ENCODE assay signal across 1 cellular context in the genomic region with DNA sequence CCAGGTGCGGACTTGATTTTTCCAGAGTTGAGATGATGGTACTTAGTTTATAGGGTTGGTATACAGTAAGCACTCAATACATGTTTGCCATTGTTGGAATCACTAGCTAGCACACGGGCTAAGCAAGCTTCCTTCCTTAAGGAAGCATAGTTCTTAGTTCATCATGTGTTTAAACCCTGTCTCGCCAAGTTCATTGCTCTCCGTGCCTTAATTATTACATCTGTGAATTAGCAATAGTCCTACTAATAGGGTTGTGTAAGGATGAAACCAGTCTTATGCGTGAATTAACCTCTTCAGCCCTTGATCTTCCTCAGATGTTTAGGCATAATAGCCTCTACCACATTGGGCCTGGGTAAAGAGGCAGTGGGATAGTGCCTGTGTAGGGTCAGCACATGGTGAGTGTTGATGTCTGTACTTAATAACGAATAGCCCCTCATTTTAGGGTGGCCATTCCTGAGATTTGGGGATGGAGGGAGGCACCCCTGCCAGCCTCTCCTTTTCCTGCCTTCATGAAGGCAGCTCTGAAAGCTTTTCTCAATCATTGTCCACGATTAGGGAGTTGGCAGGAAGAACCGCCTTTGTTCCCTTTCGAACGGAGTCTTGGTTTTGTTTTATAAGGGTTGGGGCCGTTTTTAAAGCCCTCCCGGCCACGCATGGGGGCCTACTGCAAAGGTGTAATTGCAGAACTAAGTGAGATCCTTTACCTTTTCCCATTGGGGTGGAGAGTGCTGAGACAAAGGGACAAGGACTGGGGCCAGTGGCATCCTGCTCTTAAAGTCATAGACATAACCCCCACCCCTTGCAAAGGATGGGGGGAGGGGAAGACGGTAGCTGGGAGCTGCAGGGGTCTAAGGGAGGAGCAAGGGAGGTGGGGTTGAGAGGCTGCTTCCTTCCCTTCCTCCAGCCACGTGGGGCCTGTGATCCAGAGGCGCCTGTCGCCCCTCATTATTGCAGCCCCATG.
TF ChIP-seq lines count a peak whose summit lies in the region.

No MANE protein-coding gene starts in this region.

TF ChIP-seq in IMR-90, 13 proteins besides CTCF, POLR2A, EP300 and RAD21:
- TF ChIP-seq RFX5 (IDR thresholded peaks at IDR 0.05; ENCODE audit: low read depth, low read length) (no peak), BHLHE40 (IDR thresholded peaks at IDR 0.05; ENCODE audit: low read depth, low read length) (no peak), SMC3 (IDR thresholded peaks at IDR 0.05; ENCODE audit: low read depth, low read length) (no peak), RCOR1 (IDR thresholded peaks at IDR 0.05; ENCODE audit: insufficient replicate concordance, low read length) (no peak), MXI1 (IDR thresholded peaks at IDR 0.05; ENCODE audit: borderline replicate concordance, low read depth, low read length) (no peak), NFE2L2 (IDR thresholded peaks at IDR 0.05; ENCODE audit: low read depth, low read length) (no peak), MAZ (IDR thresholded peaks at IDR 0.05; ENCODE audit: borderline replicate concordance, low read depth, low read length) (no peak), MAFK (IDR thresholded peaks at IDR 0.05; ENCODE audit: low read depth, low read length) (no peak), CHD1 (IDR thresholded peaks at IDR 0.05; ENCODE audit: low read depth, low read length) (no peak), CEBPB (IDR thresholded peaks at IDR 0.05; ENCODE audit: low read depth, low read length) (no peak), FOS (IDR thresholded peaks at IDR 0.05; ENCODE audit: low read depth, low read length) (no peak)
- TF ChIP-seq, protein P1, sequence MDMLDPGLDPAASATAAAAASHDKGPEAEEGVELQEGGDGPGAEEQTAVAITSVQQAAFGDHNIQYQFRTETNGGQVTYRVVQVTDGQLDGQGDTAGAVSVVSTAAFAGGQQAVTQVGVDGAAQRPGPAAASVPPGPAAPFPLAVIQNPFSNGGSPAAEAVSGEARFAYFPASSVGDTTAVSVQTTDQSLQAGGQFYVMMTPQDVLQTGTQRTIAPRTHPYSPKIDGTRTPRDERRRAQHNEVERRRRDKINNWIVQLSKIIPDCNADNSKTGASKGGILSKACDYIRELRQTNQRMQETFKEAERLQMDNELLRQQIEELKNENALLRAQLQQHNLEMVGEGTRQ (IDR thresholded peaks at IDR 0.05; ENCODE audit: low read depth, low read length), result no peak
- TF ChIP-seq, protein P2, sequence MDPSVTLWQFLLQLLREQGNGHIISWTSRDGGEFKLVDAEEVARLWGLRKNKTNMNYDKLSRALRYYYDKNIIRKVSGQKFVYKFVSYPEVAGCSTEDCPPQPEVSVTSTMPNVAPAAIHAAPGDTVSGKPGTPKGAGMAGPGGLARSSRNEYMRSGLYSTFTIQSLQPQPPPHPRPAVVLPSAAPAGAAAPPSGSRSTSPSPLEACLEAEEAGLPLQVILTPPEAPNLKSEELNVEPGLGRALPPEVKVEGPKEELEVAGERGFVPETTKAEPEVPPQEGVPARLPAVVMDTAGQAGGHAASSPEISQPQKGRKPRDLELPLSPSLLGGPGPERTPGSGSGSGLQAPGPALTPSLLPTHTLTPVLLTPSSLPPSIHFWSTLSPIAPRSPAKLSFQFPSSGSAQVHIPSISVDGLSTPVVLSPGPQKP (IDR thresholded peaks at IDR 0.05; ENCODE audit: borderline replicate concordance, low read depth, low read length), result no peak
TF ChIP-seq in IMR-90: peak in this region for 0.
